Comparison of ENCODE assay signal across 29 cellular contexts in the genomic region with DNA sequence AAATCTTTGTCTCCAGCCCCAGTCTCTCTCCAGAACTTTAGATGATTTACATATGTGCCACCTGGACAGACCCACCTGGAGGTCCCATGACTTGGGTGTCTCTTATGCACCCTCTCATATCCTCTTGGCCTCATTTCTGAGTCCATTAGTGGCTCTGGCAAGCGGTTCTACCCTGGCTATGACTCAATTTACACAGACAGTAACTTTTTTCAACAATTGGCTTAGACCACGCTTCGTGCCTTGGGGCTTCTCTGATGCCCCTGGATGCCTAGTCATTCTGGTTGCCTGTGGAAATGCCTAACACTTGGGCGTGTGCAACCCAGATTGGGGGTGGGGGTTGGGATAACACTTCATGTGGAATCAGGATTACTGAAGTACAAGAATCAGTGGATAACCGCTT.
"Had no signal": no experiment of that assay in that cellular context is flagged by ENCODE, and none has a peak within 500 bp of the region (broad histone marks: within the 10 kb centered on the region; RNA-seq: fewer than 3 reads in every experiment).

No MANE protein-coding gene starts in this region.

- H3K4me1 Mint-ChIP-seq: activated B cell treated with CpG ODN at 0.5 μM for 24 hours; activated CD4-positive, alpha-beta T cell treated with anti-CD3 and anti-CD28 coated beads, Interleukin-2, amount 10 ng/mL, durations not matched to agents 24 days and 14 days had no signal

- H3K4me3 ChIP-seq: ascending aorta, body of pancreas, cardiac muscle cell had no signal

- DNase-seq: activated B cell treated with CpG ODN at 0.5 μM for 24 hours; activated CD4-positive, alpha-beta T cell treated with anti-CD3 and anti-CD28 coated beads for 1 hour; activated CD4-positive, alpha-beta T cell treated with anti-CD3 and anti-CD28 coated beads, Interleukin-2, amount 10 ng/mL, durations not matched to agents 24 days and 14 days; activated CD4-positive, alpha-beta T cell treated with anti-CD3 and anti-CD28 coated beads, Interleukin-2, amount 50 U/mL, for 48 hours; activated CD8-positive, alpha-beta memory T cell treated with anti-CD3 and anti-CD28 coated beads, Interleukin-2, amount 10 ng/mL, durations not matched to agents 7 days and 5 days; activated effector memory CD4-positive, alpha-beta T cell treated with anti-CD3 and anti-CD28 coated beads, Interleukin-2, amount 50 U/mL, for 16 hours; activated naive CD4-positive, alpha-beta T cell treated with Interleukin-2 at 50 U/mL for 16 hours; activated naive CD8-positive, alpha-beta T cell treated with anti-CD3 and anti-CD28 coated beads, Interleukin-2, amount 50 U/mL, for 24 hours; activated T-cell treated with anti-CD3 and anti-CD28 coated beads, Interleukin-2, amount 50 U/mL, for 24 hours; amniotic stem cell; body of pancreas; KG1; MM.1S; NCI-H1105; NCI-H1436; NCI-H1694 treated with DMSO at 0.1 percent for 48 hours; NCI-H2029 treated with DMSO at 0.1 percent for 48 hours; NCI-H345; NCI-H510A; NCI-H526 treated with DMSO at 0.1 percent for 48 hours; NCI-H82; SIG-M5; T-helper 17 cell; T-helper 9 cell had no signal

- H3K36me3 ChIP-seq: ascending aorta, cardiac muscle cell had no signal

- H3K9me3 ChIP-seq: ascending aorta, body of pancreas had no signal

- H3K27me3 ChIP-seq: ascending aorta, body of pancreas, cardiac muscle cell had no signal

- H3K27ac Mint-ChIP-seq: activated B cell treated with CpG ODN at 0.5 μM for 24 hours; activated CD4-positive, alpha-beta T cell treated with anti-CD3 and anti-CD28 coated beads, Interleukin-2, amount 10 ng/mL, durations not matched to agents 24 days and 14 days; activated CD8-positive, alpha-beta memory T cell treated with anti-CD3 and anti-CD28 coated beads, Interleukin-2, amount 10 ng/mL, durations not matched to agents 7 days and 5 days; activated naive CD4-positive, alpha-beta T cell treated with anti-CD3 and anti-CD28 coated beads, Interleukin-2, amount 50 U/mL, for 72 hours; activated naive CD8-positive, alpha-beta T cell treated with anti-CD3 and anti-CD28 coated beads, Interleukin-2, amount 50 U/mL, for 24 hours; activated T-cell treated with anti-CD3 and anti-CD28 coated beads, Interleukin-2, amount 50 U/mL, for 24 hours; T-helper 17 cell had no signal

- H3K27ac ChIP-seq: ascending aorta, body of pancreas, cardiac muscle cell had no signal

- H3K27me3 Mint-ChIP-seq: activated CD8-positive, alpha-beta memory T cell treated with anti-CD3 and anti-CD28 coated beads, Interleukin-2, amount 10 ng/mL, durations not matched to agents 7 days and 5 days; T-helper 17 cell had no signal

- H3K36me3 Mint-ChIP-seq: activated CD8-positive, alpha-beta memory T cell treated with anti-CD3 and anti-CD28 coated beads, Interleukin-2, amount 10 ng/mL, durations not matched to agents 7 days and 5 days; activated naive CD4-positive, alpha-beta T cell treated with anti-CD3 and anti-CD28 coated beads, Interleukin-2, amount 50 U/mL, for 72 hours had no signal

- ATAC-seq: activated CD8-positive, alpha-beta memory T cell treated with anti-CD3 and anti-CD28 coated beads, Interleukin-2, amount 10 ng/mL, durations not matched to agents 7 days and 5 days; activated naive CD4-positive, alpha-beta T cell treated with anti-CD3 and anti-CD28 coated beads, Interleukin-2, amount 50 U/mL, for 72 hours; activated naive CD8-positive, alpha-beta T cell treated with anti-CD3 and anti-CD28 coated beads, Interleukin-2, amount 50 U/mL, for 24 hours; body of pancreas; T-helper 17 cell had no signal

- H3K4me3 Mint-ChIP-seq: activated B cell treated with CpG ODN at 0.5 μM for 24 hours; activated CD4-positive, alpha-beta T cell treated with anti-CD3 and anti-CD28 coated beads, Interleukin-2, amount 10 ng/mL, durations not matched to agents 24 days and 14 days; activated CD8-positive, alpha-beta memory T cell treated with anti-CD3 and anti-CD28 coated beads, Interleukin-2, amount 10 ng/mL, durations not matched to agents 7 days and 5 days; activated naive CD8-positive, alpha-beta T cell treated with anti-CD3 and anti-CD28 coated beads, Interleukin-2, amount 50 U/mL, for 24 hours; activated T-cell treated with anti-CD3 and anti-CD28 coated beads, Interleukin-2, amount 50 U/mL, for 24 hours; activated T-helper 1 cell treated with anti-CD3 and anti-CD28 coated beads, Interleukin-12 subunit alpha, Interleukin-12 subunit beta, Interleukin-2, Interleukin-4 antibody, amounts not matched to agents 30 ng/mL and 10 ng/mL and 1 ng/mL, durations not matched to agents 14 hours and 24 hours and 36 hours; T-helper 17 cell had no signal

- FAIRE-seq: RCC 7860 had no signal

- H3K9me3 Mint-ChIP-seq: activated B cell treated with CpG ODN at 0.5 μM for 24 hours; activated naive CD8-positive, alpha-beta T cell treated with anti-CD3 and anti-CD28 coated beads, Interleukin-2, amount 50 U/mL, for 24 hours; activated T-helper 1 cell treated with anti-CD3 and anti-CD28 coated beads, Interleukin-12 subunit alpha, Interleukin-12 subunit beta, Interleukin-2, Interleukin-4 antibody, amounts not matched to agents 30 ng/mL and 10 ng/mL and 1 ng/mL, durations not matched to agents 14 hours and 24 hours and 36 hours had no signal
